Comparison of ENCODE assay signal across 8 cellular contexts in the genomic region with DNA sequence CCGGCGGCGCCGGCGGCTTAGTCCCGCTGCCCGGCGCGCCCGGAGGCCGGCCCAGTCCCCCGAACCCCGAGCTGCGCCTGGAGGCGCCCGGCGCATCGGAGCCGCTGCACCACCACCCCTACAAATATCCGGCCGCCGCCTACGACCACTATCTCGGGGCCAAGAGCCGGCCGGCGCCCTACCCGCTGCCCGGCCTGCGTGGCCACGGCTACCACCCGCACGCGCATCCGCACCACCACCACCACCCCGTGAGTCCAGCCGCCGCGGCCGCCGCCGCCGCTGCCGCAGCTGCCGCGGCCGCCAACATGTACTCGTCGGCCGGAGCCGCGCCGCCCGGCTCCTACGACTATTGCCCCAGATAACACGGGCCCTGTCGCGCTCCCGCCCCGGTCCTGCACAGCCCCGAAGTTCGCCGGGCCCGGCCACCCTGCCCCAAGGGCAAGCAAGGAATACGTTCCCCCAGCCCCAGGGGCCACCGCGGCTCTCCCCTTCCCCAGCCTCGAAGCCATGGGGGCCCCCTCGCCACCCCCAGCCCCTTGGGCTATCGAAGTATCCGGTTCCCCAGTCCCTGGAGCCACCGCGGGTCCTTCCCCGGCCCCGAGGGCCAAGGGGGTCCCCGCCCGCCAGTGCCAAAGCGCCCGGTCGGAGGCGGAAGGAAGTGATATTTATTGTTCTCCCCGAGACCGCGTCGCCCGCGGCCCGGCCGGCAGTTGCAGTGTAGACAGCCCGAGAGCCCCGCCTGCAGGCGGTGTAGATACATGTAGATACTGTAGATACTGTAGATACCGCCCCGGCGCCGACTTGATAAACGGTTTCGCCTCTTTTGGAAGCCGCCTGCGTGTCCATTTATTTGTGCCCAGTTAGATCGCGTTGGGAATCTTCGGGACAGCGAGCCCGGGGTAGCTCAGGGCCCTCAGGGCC. TPM values are rescaled to one million over a fixed set of nuclear protein-coding genes. Genes with fewer than 3 reads are reported as not detected.
DNase-seq lines count a peak whose midpoint lies in the region; ATAC-seq, FAIRE-seq and TF ChIP-seq lines count a peak whose summit lies in the region.

No MANE protein-coding gene starts in this region.

- no peak overlapping the region for H3K4me3 ChIP-seq in CD8-positive, alpha-beta memory T cell (ENCODE audit: low read length)
- H3K4me3 ChIP-seq in HepG2 (replicated peaks in 1 of 3; ENCODE audit: insufficient read depth in 1 of 3, low read depth in 2 of 3, low read length in 3 of 3), result peak overlapping the region in 1 of 3 experiments; percentile 37; a peak in 1 of 6 replicates

- CTCF ChIA-PET in CD8-positive, alpha-beta memory T cell (lab: Charles Lee), result interaction anchor here (1.0 kb wide), 1 partner anchor 36 kb away, joined by 3 read pairs; no protein-coding TSS in a partner anchor
- CTCF ChIA-PET in HepG2 (lab: Yijun Ruan, JAX; ENCODE audit: low intra/inter-chr PET ratio, low total read pairs), result no interaction called here

- H3K27ac ChIP-seq in CD8-positive, alpha-beta memory T cell (ENCODE audit: low read depth, low read length), result peak overlapping the region; percentile 43
- no peak overlapping the region for H3K27ac ChIP-seq in HepG2 (ENCODE audit: extremely low read length, insufficient read depth, low read length)

- DNase-seq in CD8-positive, alpha-beta memory T cell, result peak in 3 of 5 donors; percentile 24 to 58 (median 27)
- DNase-seq in OCI-M1 (lab: John Stamatoyannopoulos, UW), result peak; percentile 97
- DNase-seq in activated naive CD8-positive, alpha-beta T cell treated with anti-CD3 and anti-CD28 coated beads, Interleukin-2, amount 10 ng/mL, durations not matched to agents 7 days and 5 days, result peak; percentile 82
- no peak for DNase-seq in HepG2 (ENCODE audit: low spot score)
- peak; percentile 12 for DNase-seq in stimulated activated naive CD4-positive, alpha-beta T cell treated with Interleukin-2 at 50 U/mL for 16 hours (lab: John Stamatoyannopoulos, UW)
- no peak for DNase-seq in LoVo (ENCODE audit: low spot score)
- DNase-seq in NCI-H82 (lab: John Stamatoyannopoulos, UW), result no peak
- DNase-seq in T1000 (lab: John Stamatoyannopoulos, UW), result no peak

- TF ChIP-seq CTCF in HepG2 (CRISPR knock-in tag; IDR thresholded peaks at IDR 0.05), result peak; percentile 44

- H3K9ac ChIP-seq in HepG2 (ENCODE audit: insufficient read depth, low read depth, low read length), result no peak overlapping the region

- intact Hi-C loops in HepG2 (cut with micrococcal nuclease; ENCODE audit: unreplicated experiment), result no loop called here

- H3K4me2 ChIP-seq in HepG2 (ENCODE audit: low read depth, low read length), result peak overlapping the region; percentile 20; the same call in 1 of the 2 replicates

- in situ Hi-C loops in HepG2 (cut with HindIII; ENCODE audit: extremely low pct_ligation_motif_present, low pct_unique_long_range_greater_than_20kb), result no loop called here

- H3K36me3 Mint-ChIP-seq in CD8-positive, alpha-beta memory T cell, result no peaks in the 10 kb centered on the region
- H3K36me3 Mint-ChIP-seq in activated naive CD8-positive, alpha-beta T cell treated with anti-CD3 and anti-CD28 coated beads, Interleukin-2, amount 10 ng/mL, durations not matched to agents 7 days and 5 days, result no peaks in the 10 kb centered on the region

- TF ChIP-seq EP300 in HepG2 (IDR thresholded peaks at IDR 0.05; ENCODE audit: low read depth in 2 of 2, low read length in 2 of 2) (no peak), HepG2 (CRISPR knock-in tag; IDR thresholded peaks at IDR 0.05; ENCODE audit: borderline replicate concordance) (no peak)

- POLR2A ChIA-PET in CD8-positive, alpha-beta memory T cell (lab: Charles Lee), result no interaction called here
- POLR2A ChIA-PET in activated naive CD8-positive, alpha-beta T cell treated with anti-CD3 and anti-CD28 coated beads, Interleukin-2, amount 10 ng/mL, durations not matched to agents 7 days and 5 days (lab: Charles Lee), result interaction anchor here (0.8 to 2.1 kb wide), 4 partner anchors 10 to 120 kb away, joined by 3 to 5 read pairs (median 4); no protein-coding TSS in a partner anchor
- POLR2A ChIA-PET in HepG2 (lab: Yijun Ruan, JAX), result no interaction called here

- peak overlapping the region in 5 of 7 donors; percentile 33 to 52 (median 50) for H3K4me3 Mint-ChIP-seq in CD8-positive, alpha-beta memory T cell
- peak overlapping the region; percentile 75 for H3K4me3 Mint-ChIP-seq in activated naive CD8-positive, alpha-beta T cell treated with anti-CD3 and anti-CD28 coated beads, Interleukin-2, amount 10 ng/mL, durations not matched to agents 7 days and 5 days

- H3K27me3 Mint-ChIP-seq in CD8-positive, alpha-beta memory T cell, result peaks cover 62 to 75% of the 10 kb centered on the region in 2 donors
- H3K27me3 Mint-ChIP-seq in activated naive CD8-positive, alpha-beta T cell treated with anti-CD3 and anti-CD28 coated beads, Interleukin-2, amount 10 ng/mL, durations not matched to agents 7 days and 5 days, result peaks cover 63% of the 10 kb centered on the region

- peaks cover 0 to 3% (median 0%) of the 10 kb centered on the region in 5 donors for H3K9me3 Mint-ChIP-seq in CD8-positive, alpha-beta memory T cell
- no peaks in the 10 kb centered on the region for H3K9me3 Mint-ChIP-seq in activated naive CD8-positive, alpha-beta T cell treated with anti-CD3 and anti-CD28 coated beads, Interleukin-2, amount 10 ng/mL, durations not matched to agents 7 days and 5 days

- no peaks in the 10 kb centered on the region for H3K79me2 ChIP-seq in HepG2 (ENCODE audit: insufficient read depth, low read length)

- 12% methylated on average over 15 of the region's 105 CpGs for WGBS in HepG2 (ENCODE audit: low lambda C conversion rate)

- H3K27me3 ChIP-seq in CD8-positive, alpha-beta memory T cell (ENCODE audit: insufficient read depth, low read length, poor library complexity, severe bottlenecking), result peaks cover 51% of the 10 kb centered on the region
- peaks cover 26 to 93% of the 10 kb centered on the region in 2 experiments for H3K27me3 ChIP-seq in HepG2 (ENCODE audit: control insufficient read depth in 1 of 2, insufficient read depth in 2 of 2, low read length in 2 of 2)

- peaks cover 11% of the 10 kb centered on the region for H3K4me1 ChIP-seq in CD8-positive, alpha-beta memory T cell (ENCODE audit: insufficient read depth, low read length)
- H3K4me1 ChIP-seq in HepG2 (ENCODE audit: insufficient read depth, low read length), result peaks cover 31% of the 10 kb centered on the region

- no peaks in the 10 kb centered on the region for H3K36me3 ChIP-seq in CD8-positive, alpha-beta memory T cell (ENCODE audit: insufficient read depth, low read length)
- H3K36me3 ChIP-seq in HepG2 (replicated peaks in 1 of 2; ENCODE audit: control insufficient read depth in 1 of 2, insufficient read depth in 2 of 2, low read length in 2 of 2), result no peaks in the 10 kb centered on the region

- FAIRE-seq in HepG2 (lab: Jason Lieb, UNC), result no peak

- peaks cover 4 to 23% (median 13%) of the 10 kb centered on the region in 3 donors for H3K4me1 Mint-ChIP-seq in CD8-positive, alpha-beta memory T cell
- peaks cover 7% of the 10 kb centered on the region for H3K4me1 Mint-ChIP-seq in activated naive CD8-positive, alpha-beta T cell treated with anti-CD3 and anti-CD28 coated beads, Interleukin-2, amount 10 ng/mL, durations not matched to agents 7 days and 5 days

- no peaks in the 10 kb centered on the region for H3K9me3 ChIP-seq in CD8-positive, alpha-beta memory T cell (ENCODE audit: low read length)
- H3K9me3 ChIP-seq in HepG2 (ENCODE audit: low read length), result no peaks in the 10 kb centered on the region

- no peak for TF ChIP-seq RAD21 in HepG2 (CRISPR knock-in tag; IDR thresholded peaks at IDR 0.05)

- H3K27ac Mint-ChIP-seq in CD8-positive, alpha-beta memory T cell, result peak overlapping the region in 1 of 8 donors; percentile 26
- no peak overlapping the region for H3K27ac Mint-ChIP-seq in activated naive CD8-positive, alpha-beta T cell treated with anti-CD3 and anti-CD28 coated beads, Interleukin-2, amount 10 ng/mL, durations not matched to agents 7 days and 5 days

- no peak for TF ChIP-seq POLR2A in HepG2 (IDR thresholded peaks at IDR 0.05; ENCODE audit: insufficient read depth in 1 of 2, low read depth in 2 of 2, low read length in 2 of 2)

- no TSS peak for BruUV-seq in HepG2 (replicated peaks; lab: Mats Ljungman, UMichigan)

- H2AFZ ChIP-seq in HepG2 (ENCODE audit: low read length), result no peak overlapping the region

- peak; percentile 83 for ATAC-seq in activated naive CD8-positive, alpha-beta T cell treated with anti-CD3 and anti-CD28 coated beads, Interleukin-2, amount 10 ng/mL, durations not matched to agents 7 days and 5 days (ENCODE audit: low read depth)
- ATAC-seq in HepG2, result peak; percentile 25

- H4K20me1 ChIP-seq in HepG2 (ENCODE audit: insufficient read depth, low read length), result peaks cover 4% of the 10 kb centered on the region; the same call in 1 of the 2 replicates

RNA-seq across cellular contexts. Expression of a gene that starts 6.2 kb away (rescaled TPM):
- not detected for total RNA-seq in CD8-positive, alpha-beta memory T cell
- not detected for polyA plus RNA-seq in CD8-positive, alpha-beta memory T cell
- total RNA-seq in activated naive CD8-positive, alpha-beta T cell treated with anti-CD3 and anti-CD28 coated beads, Interleukin-2, amount 10 ng/mL, durations not matched to agents 7 days and 5 days, result under 1 TPM; 0.37 to 0.47 TPM
- not detected in 2 replicates for total RNA-seq in HepG2 (2016; rRNA removed; fragmentation: Illumina TruSeq; extraction: Trizol)
- total RNA-seq in HepG2 (2016; cell fraction: cytosol; rRNA removed; fragmentation: Illumina TruSeq; extraction: Trizol; ENCODE audit: low read depth), result not detected in 2 replicates
- total RNA-seq in HepG2 (2016; cell fraction: insoluble cytoplasmic fraction; rRNA removed; fragmentation: Illumina TruSeq; extraction: Trizol), result not detected in 2 replicates
- not detected in 2 replicates for total RNA-seq in HepG2 (2016; cell fraction: membrane; rRNA removed; fragmentation: Illumina TruSeq; extraction: Trizol)
- total RNA-seq in HepG2 (2016; cell fraction: nucleus; rRNA removed; fragmentation: Illumina TruSeq; extraction: Trizol), result not detected in 2 replicates
- not detected in 2 replicates for polyA plus RNA-seq in HepG2 (2011; rRNA removed)
- polyA plus RNA-seq in HepG2 (2011; cell fraction: cytosol; rRNA removed), result 0.03 TPM in 1 of 2 replicates, not detected in the other
- polyA plus RNA-seq in HepG2 (2011; cell fraction: nucleus; rRNA removed), result 0.23 TPM in 1 of 2 replicates, not detected in the other
- polyA plus RNA-seq in HepG2 (2012), result not detected in 2 replicates
- not detected in 2 replicates for polyA plus RNA-seq in HepG2 (2016; cell fraction: cytosol; fragmentation: Illumina TruSeq; extraction: Trizol; ENCODE audit: low read depth)
- polyA plus RNA-seq in HepG2 (2016; cell fraction: insoluble cytoplasmic fraction; fragmentation: Illumina TruSeq; extraction: Trizol; ENCODE audit: low read depth), result not detected in 2 replicates
- polyA plus RNA-seq in HepG2 (2016; cell fraction: membrane; fragmentation: Illumina TruSeq; extraction: Trizol; ENCODE audit: low read depth), result 0.08 TPM in 1 of 2 replicates, not detected in the other
- polyA plus RNA-seq in HepG2 (2016; cell fraction: nucleus; fragmentation: Illumina TruSeq; extraction: Trizol; ENCODE audit: insufficient read depth, low read depth), result not detected in 2 replicates
- polyA minus RNA-seq in HepG2 (2011; rRNA and poly(A)+ RNA removed; ENCODE audit: low replicate concordance), result not detected in 2 replicates
- not detected in 2 replicates for polyA minus RNA-seq in HepG2 (2011; cell fraction: cytosol; rRNA and poly(A)+ RNA removed)
- polyA minus RNA-seq in HepG2 (2011; cell fraction: nucleus; rRNA and poly(A)+ RNA removed), result not detected in 2 replicates

RNA-seq across cellular contexts. Expression of a gene that starts 43.4 kb away (rescaled TPM):
- total RNA-seq in CD8-positive, alpha-beta memory T cell, result not detected
- polyA plus RNA-seq in CD8-positive, alpha-beta memory T cell, result not detected
- not detected for total RNA-seq in activated naive CD8-positive, alpha-beta T cell treated with anti-CD3 and anti-CD28 coated beads, Interleukin-2, amount 10 ng/mL, durations not matched to agents 7 days and 5 days
- total RNA-seq in HepG2 (2016; rRNA removed; fragmentation: Illumina TruSeq; extraction: Trizol), result not detected in 2 replicates
- not detected in 2 replicates for total RNA-seq in HepG2 (2016; cell fraction: cytosol; rRNA removed; fragmentation: Illumina TruSeq; extraction: Trizol; ENCODE audit: low read depth)
- not detected in 2 replicates for total RNA-seq in HepG2 (2016; cell fraction: insoluble cytoplasmic fraction; rRNA removed; fragmentation: Illumina TruSeq; extraction: Trizol)
- total RNA-seq in HepG2 (2016; cell fraction: membrane; rRNA removed; fragmentation: Illumina TruSeq; extraction: Trizol), result 0.10 TPM in 1 of 2 replicates, not detected in the other
- total RNA-seq in HepG2 (2016; cell fraction: nucleus; rRNA removed; fragmentation: Illumina TruSeq; extraction: Trizol), result not detected in 2 replicates
- polyA plus RNA-seq in HepG2 (2011; rRNA removed), result 0.07 TPM in 1 of 2 replicates, not detected in the other
- polyA plus RNA-seq in HepG2 (2011; cell fraction: cytosol; rRNA removed), result 0.16 TPM in 1 of 2 replicates, not detected in the other
- 0.47 TPM in 1 of 2 replicates, not detected in the other for polyA plus RNA-seq in HepG2 (2011; cell fraction: nucleus; rRNA removed)
- polyA plus RNA-seq in HepG2 (2012), result not detected in 2 replicates
- polyA plus RNA-seq in HepG2 (2016; cell fraction: cytosol; fragmentation: Illumina TruSeq; extraction: Trizol; ENCODE audit: low read depth), result not detected in 2 replicates
- polyA plus RNA-seq in HepG2 (2016; cell fraction: insoluble cytoplasmic fraction; fragmentation: Illumina TruSeq; extraction: Trizol; ENCODE audit: low read depth), result not detected in 2 replicates
- polyA plus RNA-seq in HepG2 (2016; cell fraction: membrane; fragmentation: Illumina TruSeq; extraction: Trizol; ENCODE audit: low read depth), result not detected in 2 replicates
- polyA plus RNA-seq in HepG2 (2016; cell fraction: nucleus; fragmentation: Illumina TruSeq; extraction: Trizol; ENCODE audit: insufficient read depth, low read depth), result not detected in 2 replicates
- 0.32 TPM in 1 of 2 replicates, not detected in the other for polyA minus RNA-seq in HepG2 (2011; rRNA and poly(A)+ RNA removed; ENCODE audit: low replicate concordance)
- not detected in 2 replicates for polyA minus RNA-seq in HepG2 (2011; cell fraction: cytosol; rRNA and poly(A)+ RNA removed)
- polyA minus RNA-seq in HepG2 (2011; cell fraction: nucleus; rRNA and poly(A)+ RNA removed), result not detected in 2 replicates

RNA-seq across cellular contexts. Expression of a gene that starts 52.5 kb away (rescaled TPM):
- total RNA-seq in CD8-positive, alpha-beta memory T cell, result under 1 TPM; 0.20 to 0.38 TPM
- polyA plus RNA-seq in CD8-positive, alpha-beta memory T cell, result not detected
- total RNA-seq in activated naive CD8-positive, alpha-beta T cell treated with anti-CD3 and anti-CD28 coated beads, Interleukin-2, amount 10 ng/mL, durations not matched to agents 7 days and 5 days, result not detected
- total RNA-seq in HepG2 (2016; rRNA removed; fragmentation: Illumina TruSeq; extraction: Trizol), result not detected in 2 replicates
- 0.09 and 0.20 TPM in 2 replicates for total RNA-seq in HepG2 (2016; cell fraction: cytosol; rRNA removed; fragmentation: Illumina TruSeq; extraction: Trizol; ENCODE audit: low read depth)
- not detected in 2 replicates for total RNA-seq in HepG2 (2016; cell fraction: insoluble cytoplasmic fraction; rRNA removed; fragmentation: Illumina TruSeq; extraction: Trizol)
- total RNA-seq in HepG2 (2016; cell fraction: membrane; rRNA removed; fragmentation: Illumina TruSeq; extraction: Trizol), result 0.06 and 0.10 TPM in 2 replicates
- total RNA-seq in HepG2 (2016; cell fraction: nucleus; rRNA removed; fragmentation: Illumina TruSeq; extraction: Trizol), result not detected in 2 replicates
- polyA plus RNA-seq in HepG2 (2011; rRNA removed), result 0.33 and 0.55 TPM in 2 replicates
- 0.04 TPM in 1 of 2 replicates, not detected in the other for polyA plus RNA-seq in HepG2 (2011; cell fraction: cytosol; rRNA removed)
- 0.57 and 0.82 TPM in 2 replicates for polyA plus RNA-seq in HepG2 (2011; cell fraction: nucleus; rRNA removed)
- 0.08 TPM in 1 of 2 replicates, not detected in the other for polyA plus RNA-seq in HepG2 (2012)
- 0.15 and 0.23 TPM in 2 replicates for polyA plus RNA-seq in HepG2 (2016; cell fraction: cytosol; fragmentation: Illumina TruSeq; extraction: Trizol; ENCODE audit: low read depth)
- not detected in 2 replicates for polyA plus RNA-seq in HepG2 (2016; cell fraction: insoluble cytoplasmic fraction; fragmentation: Illumina TruSeq; extraction: Trizol; ENCODE audit: low read depth)
- 0.23 and 0.58 TPM in 2 replicates for polyA plus RNA-seq in HepG2 (2016; cell fraction: membrane; fragmentation: Illumina TruSeq; extraction: Trizol; ENCODE audit: low read depth)
- polyA plus RNA-seq in HepG2 (2016; cell fraction: nucleus; fragmentation: Illumina TruSeq; extraction: Trizol; ENCODE audit: insufficient read depth, low read depth), result 0.28 TPM in 1 of 2 replicates, not detected in the other
- polyA minus RNA-seq in HepG2 (2011; rRNA and poly(A)+ RNA removed; ENCODE audit: low replicate concordance), result 1.0 and 1.5 TPM in 2 replicates
- polyA minus RNA-seq in HepG2 (2011; cell fraction: cytosol; rRNA and poly(A)+ RNA removed), result not detected in 2 replicates
- 0.77 TPM in 1 of 2 replicates, not detected in the other for polyA minus RNA-seq in HepG2 (2011; cell fraction: nucleus; rRNA and poly(A)+ RNA removed)

Comparison
In these comparisons a context has a peak if more than half of its experiments do, and no peak if none do; other contexts are left out.
1. DNase-seq: peak in CD8-positive, alpha-beta memory T cell (3 of 5), OCI-M1 (single experiment), activated naive CD8-positive, alpha-beta T cell treated with anti-CD3 and anti-CD28 coated beads, Interleukin-2, amount 10 ng/mL, durations not matched to agents 7 days and 5 days (single experiment) and stimulated activated naive CD4-positive, alpha-beta T cell treated with Interleukin-2 at 50 U/mL for 16 hours (single experiment); none in HepG2 (single experiment), LoVo (single experiment), NCI-H82 (single experiment) and T1000 (single experiment).